8 cellular contexts compared by ENCODE assay signal in genomic region chr10:119445311-119445934, GRCh38.
DNase-seq lines count a peak whose midpoint lies in the region; ATAC-seq and TF ChIP-seq lines count a peak whose summit lies in the region.

No MANE protein-coding gene starts in this region.

- H4K20me1 ChIP-seq in Karpas-422 (ENCODE audit: insufficient read depth, low read depth, low read length) = no peaks in the 10 kb centered on the region

- H3K4me3 ChIP-seq in Karpas-422 (ENCODE audit: low read length) = no peak overlapping the region

- H3K9me2 ChIP-seq in Karpas-422 (replicated peaks; ENCODE audit: insufficient read depth, low read length) = no peaks in the 10 kb centered on the region

- no peaks in the 10 kb centered on the region for H3K79me2 ChIP-seq in Karpas-422 (ENCODE audit: low read length)

- intact Hi-C loops in Right ventricle myocardium inferior (cut with DNase I) (loop anchor here (1.0 to 2.0 kb wide), 2 partner anchors 239 to 246 kb away; partner anchors contain the start of gene GRK5), posterior vena cava (cut with DNase I) (loop anchor here in 1 of 2 donors (2.0 kb wide), 1 partner anchor 247 kb away; no protein-coding TSS in a partner anchor)

- ATAC-seq in GM18867 (IDR thresholded peaks at IDR 0.05; ENCODE audit: unreplicated experiment) (peak; percentile 56), SK-N-SH treated with all-trans-retinoic acid at 6 μM for 48 hours (peak; percentile 89), Right ventricle myocardium inferior (peak; percentile 48)

- H3K27ac ChIP-seq in Karpas-422 (ENCODE audit: low read length) = no peak overlapping the region

- H3K27me3 ChIP-seq in Karpas-422 (ENCODE audit: low read length) = no peaks in the 10 kb centered on the region

- no peaks in the 10 kb centered on the region for H3K36me3 ChIP-seq in Karpas-422 (ENCODE audit: insufficient read depth, low read length)

- no peaks in the 10 kb centered on the region for H3K9me3 ChIP-seq in Karpas-422 (ENCODE audit: low read length)

- peak; percentile 83 for DNase-seq in AG20443 (ENCODE audit: low spot score)
- peak; percentile 92 for DNase-seq in Karpas-422
- peak; percentile 84 for DNase-seq in activated naive CD4-positive, alpha-beta T cell treated with anti-CD3 and anti-CD28 coated beads, Interleukin-2, amount 50 U/mL, for 16 hours
- DNase-seq in Right ventricle myocardium inferior (ENCODE audit: missing footprints) = peak; percentile 89
- peak; percentile 95 for DNase-seq in posterior vena cava (ENCODE audit: low spot score)
- peak; percentile 89 for DNase-seq in ureter (ENCODE audit: low spot score)

- H3K4me2 ChIP-seq in Karpas-422 (ENCODE audit: low read depth, low read length, poor library complexity, severe bottlenecking) = no peak overlapping the region

- peaks cover 42% of the 10 kb centered on the region for H3K4me1 ChIP-seq in Karpas-422 (ENCODE audit: low read length)

- H2AFZ ChIP-seq in Karpas-422 (ENCODE audit: low read length) = no peak overlapping the region

- H3K9ac ChIP-seq in Karpas-422 (ENCODE audit: low read length) = peak overlapping the region; percentile 19; the same call in 1 of the 2 replicates

TF ChIP-seq in SK-N-SH treated with all-trans-retinoic acid at 6 μM for 48 hours, 23 proteins besides CTCF, POLR2A, EP300 and RAD21:
- TF ChIP-seq RARB (CRISPR knock-in tag; IDR thresholded peaks at IDR 0.05) = no peak
- no peak for TF ChIP-seq OSR1 (CRISPR knock-in tag; IDR thresholded peaks at IDR 0.05)
- TF ChIP-seq ZFP3 (CRISPR knock-in tag; IDR thresholded peaks at IDR 0.05) = no peak
- no peak for TF ChIP-seq ZFP30 (CRISPR knock-in tag; IDR thresholded peaks at IDR 0.05)
- TF ChIP-seq CSRNP3 (CRISPR knock-in tag; IDR thresholded peaks at IDR 0.05) = no peak
- TF ChIP-seq ZC3H10 (CRISPR knock-in tag; IDR thresholded peaks at IDR 0.05) = no peak
- TF ChIP-seq BACH2 (CRISPR knock-in tag; IDR thresholded peaks at IDR 0.05; ENCODE audit: borderline replicate concordance) = no peak
- no peak for TF ChIP-seq ESRRG (CRISPR knock-in tag; IDR thresholded peaks at IDR 0.05)
- TF ChIP-seq SNAI2 (CRISPR knock-in tag; IDR thresholded peaks at IDR 0.05) = no peak
- TF ChIP-seq ZNF70 (CRISPR knock-in tag; IDR thresholded peaks at IDR 0.05) = no peak
- TF ChIP-seq, protein P1, sequence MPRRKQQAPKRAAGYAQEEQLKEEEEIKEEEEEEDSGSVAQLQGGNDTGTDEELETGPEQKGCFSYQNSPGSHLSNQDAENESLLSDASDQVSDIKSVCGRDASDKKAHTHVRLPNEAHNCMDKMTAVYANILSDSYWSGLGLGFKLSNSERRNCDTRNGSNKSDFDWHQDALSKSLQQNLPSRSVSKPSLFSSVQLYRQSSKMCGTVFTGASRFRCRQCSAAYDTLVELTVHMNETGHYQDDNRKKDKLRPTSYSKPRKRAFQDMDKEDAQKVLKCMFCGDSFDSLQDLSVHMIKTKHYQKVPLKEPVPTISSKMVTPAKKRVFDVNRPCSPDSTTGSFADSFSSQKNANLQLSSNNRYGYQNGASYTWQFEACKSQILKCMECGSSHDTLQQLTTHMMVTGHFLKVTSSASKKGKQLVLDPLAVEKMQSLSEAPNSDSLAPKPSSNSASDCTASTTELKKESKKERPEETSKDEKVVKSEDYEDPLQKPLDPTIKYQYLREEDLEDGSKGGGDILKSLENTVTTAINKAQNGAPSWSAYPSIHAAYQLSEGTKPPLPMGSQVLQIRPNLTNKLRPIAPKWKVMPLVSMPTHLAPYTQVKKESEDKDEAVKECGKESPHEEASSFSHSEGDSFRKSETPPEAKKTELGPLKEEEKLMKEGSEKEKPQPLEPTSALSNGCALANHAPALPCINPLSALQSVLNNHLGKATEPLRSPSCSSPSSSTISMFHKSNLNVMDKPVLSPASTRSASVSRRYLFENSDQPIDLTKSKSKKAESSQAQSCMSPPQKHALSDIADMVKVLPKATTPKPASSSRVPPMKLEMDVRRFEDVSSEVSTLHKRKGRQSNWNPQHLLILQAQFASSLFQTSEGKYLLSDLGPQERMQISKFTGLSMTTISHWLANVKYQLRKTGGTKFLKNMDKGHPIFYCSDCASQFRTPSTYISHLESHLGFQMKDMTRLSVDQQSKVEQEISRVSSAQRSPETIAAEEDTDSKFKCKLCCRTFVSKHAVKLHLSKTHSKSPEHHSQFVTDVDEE (CRISPR knock-in tag; IDR thresholded peaks at IDR 0.05) = no peak
- TF ChIP-seq PPARA (CRISPR knock-in tag; IDR thresholded peaks at IDR 0.05; ENCODE audit: borderline replicate concordance) = no peak
- no peak for TF ChIP-seq POU6F1 (CRISPR knock-in tag; IDR thresholded peaks at IDR 0.05; ENCODE audit: borderline replicate concordance, low read depth)
- TF ChIP-seq CSDC2 (CRISPR knock-in tag; IDR thresholded peaks at IDR 0.05) = no peak
- no peak for TF ChIP-seq ARNTL (CRISPR knock-in tag; IDR thresholded peaks at IDR 0.05; ENCODE audit: borderline replicate concordance, low read depth)
- no peak for TF ChIP-seq ISL1 (CRISPR knock-in tag; IDR thresholded peaks at IDR 0.05)
- TF ChIP-seq, protein P2, sequence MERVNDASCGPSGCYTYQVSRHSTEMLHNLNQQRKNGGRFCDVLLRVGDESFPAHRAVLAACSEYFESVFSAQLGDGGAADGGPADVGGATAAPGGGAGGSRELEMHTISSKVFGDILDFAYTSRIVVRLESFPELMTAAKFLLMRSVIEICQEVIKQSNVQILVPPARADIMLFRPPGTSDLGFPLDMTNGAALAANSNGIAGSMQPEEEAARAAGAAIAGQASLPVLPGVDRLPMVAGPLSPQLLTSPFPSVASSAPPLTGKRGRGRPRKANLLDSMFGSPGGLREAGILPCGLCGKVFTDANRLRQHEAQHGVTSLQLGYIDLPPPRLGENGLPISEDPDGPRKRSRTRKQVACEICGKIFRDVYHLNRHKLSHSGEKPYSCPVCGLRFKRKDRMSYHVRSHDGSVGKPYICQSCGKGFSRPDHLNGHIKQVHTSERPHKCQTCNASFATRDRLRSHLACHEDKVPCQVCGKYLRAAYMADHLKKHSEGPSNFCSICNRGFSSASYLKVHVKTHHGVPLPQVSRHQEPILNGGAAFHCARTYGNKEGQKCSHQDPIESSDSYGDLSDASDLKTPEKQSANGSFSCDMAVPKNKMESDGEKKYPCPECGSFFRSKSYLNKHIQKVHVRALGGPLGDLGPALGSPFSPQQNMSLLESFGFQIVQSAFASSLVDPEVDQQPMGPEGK (CRISPR knock-in tag; IDR thresholded peaks at IDR 0.05; ENCODE audit: borderline replicate concordance) = no peak
- TF ChIP-seq TCF4 (CRISPR knock-in tag; IDR thresholded peaks at IDR 0.05; ENCODE audit: borderline replicate concordance) = no peak
- no peak for TF ChIP-seq ZNF565 (CRISPR knock-in tag; conservative IDR thresholded peaks at IDR 0.05; ENCODE audit: low read depth)
